ENCODE assay signal across 12 cellular contexts in genomic region chr18:65751145-65752085, GRCh38. TPM values are rescaled to one million over a fixed set of nuclear protein-coding genes. Genes with fewer than 3 reads are reported as not detected.
DNase-seq lines count a peak whose midpoint lies in the region; ATAC-seq, FAIRE-seq and TF ChIP-seq lines count a peak whose summit lies in the region.
"Had no signal": no experiment of that assay in that cellular context is flagged by ENCODE, and none has a peak within 500 bp of the region (broad histone marks: within the 10 kb centered on the region; RNA-seq: fewer than 3 reads in every experiment).

No MANE protein-coding gene starts in this region.

- POLR2A ChIA-PET in activated CD8-positive, alpha-beta T cell treated with anti-CD3 and anti-CD28 coated beads, Interleukin-2, amount 10 ng/mL, durations not matched to agents 7 days and 5 days (lab: Charles Lee): no interaction called here

- no peak overlapping the region for H3K4me3 Mint-ChIP-seq in activated CD8-positive, alpha-beta T cell treated with anti-CD3 and anti-CD28 coated beads, Interleukin-2, amount 10 ng/mL, durations not matched to agents 7 days and 5 days
- H3K4me3 Mint-ChIP-seq: stimulated activated naive B cell treated with anti-CD40 and anti-IgM and Interleukin-4, amounts not matched to agents 10 μg/mL and 1 μg/mL and 100 μg/mL, for 72 hours had no signal

- H3K27me3 Mint-ChIP-seq in activated CD8-positive, alpha-beta T cell treated with anti-CD3 and anti-CD28 coated beads, Interleukin-2, amount 10 ng/mL, durations not matched to agents 7 days and 5 days (ENCODE audit: low read depth): peaks cover 11% of the 10 kb centered on the region

- H3K36me3 Mint-ChIP-seq in activated CD8-positive, alpha-beta T cell treated with anti-CD3 and anti-CD28 coated beads, Interleukin-2, amount 10 ng/mL, durations not matched to agents 7 days and 5 days (ENCODE audit: low read depth): peaks cover 3% of the 10 kb centered on the region
- H3K36me3 Mint-ChIP-seq: stimulated activated naive B cell treated with anti-CD40 and anti-IgM and Interleukin-4, amounts not matched to agents 10 μg/mL and 1 μg/mL and 100 μg/mL, for 72 hours had no signal

- H3K36me3 ChIP-seq in RWPE2 (ENCODE audit: low read depth): no peaks in the 10 kb centered on the region
- H3K36me3 ChIP-seq in smooth muscle cell (ENCODE audit: low read depth): no peaks in the 10 kb centered on the region

- H3K4me1 ChIP-seq in RWPE2 (ENCODE audit: insufficient read depth, poor library complexity, severe bottlenecking): no peaks in the 10 kb centered on the region
- peaks cover 11% of the 10 kb centered on the region for H3K4me1 ChIP-seq in smooth muscle cell (ENCODE audit: low read depth)

- H3K9me3 ChIP-seq in RWPE2 (ENCODE audit: severe bottlenecking): no peaks in the 10 kb centered on the region
- no peaks in the 10 kb centered on the region for H3K9me3 ChIP-seq in iPS-18c (ENCODE audit: control insufficient read depth, insufficient read depth, low read length)
- no peaks in the 10 kb centered on the region for H3K9me3 ChIP-seq in smooth muscle cell (replicated peaks; ENCODE audit: low read depth)

- TF ChIP-seq CTCF in RWPE2 (IDR thresholded peaks at IDR 0.05; ENCODE audit: poor library complexity, severe bottlenecking) (no peak), smooth muscle cell (IDR thresholded peaks at IDR 0.05; ENCODE audit: borderline replicate concordance, insufficient read depth, poor library complexity, severe bottlenecking) (no peak)

- H3K27ac Mint-ChIP-seq in activated CD8-positive, alpha-beta T cell treated with anti-CD3 and anti-CD28 coated beads, Interleukin-2, amount 10 ng/mL, durations not matched to agents 7 days and 5 days: no peak overlapping the region
- H3K27ac Mint-ChIP-seq: stimulated activated naive B cell treated with anti-CD40 and anti-IgM and Interleukin-4, amounts not matched to agents 10 μg/mL and 1 μg/mL and 100 μg/mL, for 72 hours had no signal

- H3K4me1 Mint-ChIP-seq in activated CD8-positive, alpha-beta T cell treated with anti-CD3 and anti-CD28 coated beads, Interleukin-2, amount 10 ng/mL, durations not matched to agents 7 days and 5 days (ENCODE audit: low read depth): no peaks in the 10 kb centered on the region
- H3K4me1 Mint-ChIP-seq: stimulated activated naive B cell treated with anti-CD40 and anti-IgM and Interleukin-4, amounts not matched to agents 10 μg/mL and 1 μg/mL and 100 μg/mL, for 72 hours had no signal

- DNase-seq in NCI-H1092 (lab: John Stamatoyannopoulos, UW) (peak; percentile 64), RWPE2 (ENCODE audit: low spot score) (no peak), smooth muscle cell (lab: John Stamatoyannopoulos, UW; ENCODE audit: unreplicated experiment) (peak; percentile 59), HT-29 (ENCODE audit: low spot score) (no peak), RCC 7860 (ENCODE audit: low spot score) (no peak)
- no peak for DNase-seq in activated CD8-positive, alpha-beta T cell treated with anti-CD3 and anti-CD28 coated beads, Interleukin-2, amount 10 ng/mL, durations not matched to agents 7 days and 5 days
- DNase-seq: amniotic stem cell; NCI-H2029 treated with DMSO at 0.1 percent for 48 hours; stimulated activated naive B cell treated with anti-CD40 and anti-IgM and Interleukin-4, amounts not matched to agents 10 μg/mL and 1 μg/mL and 100 μg/mL, for 72 hours had no signal

- peak overlapping the region; percentile 86 for H2AFZ ChIP-seq in smooth muscle cell (ENCODE audit: low read depth)

- 8% methylated on average over 42 of the region's 42 CpGs for WGBS in smooth muscle cell (ENCODE audit: low lambda C conversion rate)

- H3F3A ChIP-seq in smooth muscle cell (ENCODE audit: low read depth): peaks cover 19% of the 10 kb centered on the region

- peaks cover 34% of the 10 kb centered on the region for H3K27me3 ChIP-seq in RWPE2 (ENCODE audit: insufficient read depth, poor library complexity, severe bottlenecking)
- H3K27me3 ChIP-seq in smooth muscle cell (ENCODE audit: low read depth): peaks cover 7% of the 10 kb centered on the region

- ATAC-seq in RWPE2 (ENCODE audit: low read depth): 0 out of 3 replicates have a peak, but pooled peaks have one; percentile 25
- ATAC-seq in GM18502 (IDR thresholded peaks at IDR 0.05; ENCODE audit: poor library complexity, unreplicated experiment): no peak
- ATAC-seq in activated CD8-positive, alpha-beta T cell treated with anti-CD3 and anti-CD28 coated beads, Interleukin-2, amount 10 ng/mL, durations not matched to agents 7 days and 5 days: no peak

- CTCF ChIA-PET in activated CD8-positive, alpha-beta T cell treated with anti-CD3 and anti-CD28 coated beads, Interleukin-2, amount 10 ng/mL, durations not matched to agents 7 days and 5 days (lab: Charles Lee): no interaction called here

- FAIRE-seq in RCC 7860 (lab: Jason Lieb, UNC): no peak

- no peaks in the 10 kb centered on the region for H3K79me2 ChIP-seq in smooth muscle cell (ENCODE audit: low read depth)

- H3K4me3 ChIP-seq in RWPE2 (ENCODE audit: severe bottlenecking): peak overlapping the region; percentile 18
- peak overlapping the region; percentile 84 for H3K4me3 ChIP-seq in iPS-18c (ENCODE audit: insufficient read depth, low read depth, low read length)
- H3K4me3 ChIP-seq in smooth muscle cell: peak overlapping the region; percentile 78

- H3K9me3 Mint-ChIP-seq in activated CD8-positive, alpha-beta T cell treated with anti-CD3 and anti-CD28 coated beads, Interleukin-2, amount 10 ng/mL, durations not matched to agents 7 days and 5 days (ENCODE audit: insufficient read depth): no peaks in the 10 kb centered on the region
- H3K9me3 Mint-ChIP-seq: stimulated activated naive B cell treated with anti-CD40 and anti-IgM and Interleukin-4, amounts not matched to agents 10 μg/mL and 1 μg/mL and 100 μg/mL, for 72 hours had no signal

- no peaks in the 10 kb centered on the region for H4K20me1 ChIP-seq in smooth muscle cell (ENCODE audit: low read depth)

- no peak overlapping the region for H3K9ac ChIP-seq in smooth muscle cell (ENCODE audit: low read depth)

- no peak overlapping the region for H3K27ac ChIP-seq in RWPE2 (ENCODE audit: poor library complexity, severe bottlenecking)
- no peak overlapping the region for H3K27ac ChIP-seq in smooth muscle cell (ENCODE audit: low read depth)

- peak overlapping the region; percentile 93 for H3K4me2 ChIP-seq in smooth muscle cell

RNA-seq across cellular contexts. Expression of gene CDH7, which starts 0.6 kb away (rescaled TPM):
- 8.2 and 18.2 TPM in 2 replicates for total RNA-seq in smooth muscle cell
- 9.9 and 16.5 TPM in 2 replicates for polyA plus RNA-seq in smooth muscle cell
- total RNA-seq in HT-29 (2014; rRNA removed; shearing (Covaris generic)): 0.18 and 0.31 TPM in 2 replicates
- total RNA-seq in activated CD8-positive, alpha-beta T cell treated with anti-CD3 and anti-CD28 coated beads, Interleukin-2, amount 10 ng/mL, durations not matched to agents 7 days and 5 days: not detected
- total RNA-seq: fibroblast of villous mesenchyme had no signal

Comparison
In these comparisons a context has a peak if more than half of its experiments do, and no peak if none do; other contexts are left out.
1. DNase-seq: peak in NCI-H1092 (single experiment) and smooth muscle cell (single experiment); none in RWPE2 (single experiment), HT-29 (single experiment), RCC 7860 (single experiment) and activated CD8-positive, alpha-beta T cell treated with anti-CD3 and anti-CD28 coated beads, Interleukin-2, amount 10 ng/mL, durations not matched to agents 7 days and 5 days (single experiment).
2. H3K4me3 ChIP-seq: peak in every context shown above with its lines; median percentile 84 in iPS-18c; 78 in smooth muscle cell; 18 in RWPE2.